In genomic region chr2:143841935-143842334, GRCh38 we compare ENCODE assay signal across 16 cellular contexts.
DNase-seq lines count a peak whose midpoint lies in the region; ATAC-seq, FAIRE-seq and TF ChIP-seq lines count a peak whose summit lies in the region.
"Had no signal": no experiment of that assay in that cellular context is flagged by ENCODE, and none has a peak within 500 bp of the region (broad histone marks: within the 10 kb centered on the region; RNA-seq: fewer than 3 reads in every experiment).

No MANE protein-coding gene starts in this region.

- no TSS peak for BruUV-seq in K562 (replicated peaks; lab: Mats Ljungman, UMichigan)

- H2AFZ ChIP-seq in Loucy (ENCODE audit: low read length), result no peak overlapping the region
- no peak overlapping the region for H2AFZ ChIP-seq in K562 (ENCODE audit: low read depth, low read length)
- no peak overlapping the region for H2AFZ ChIP-seq in keratinocyte (ENCODE audit: control insufficient read depth, low read length)

- H3K27ac ChIP-seq in K562 (ENCODE audit: extremely low read depth, low read depth, low read length) (no peak overlapping the region), keratinocyte (ENCODE audit: control insufficient read depth, insufficient read depth, low read length) (no peak overlapping the region), gastrocnemius medialis (no peak overlapping the region)

- H3K4me2 ChIP-seq in Loucy (ENCODE audit: low read depth, low read length, poor library complexity, severe bottlenecking) (no peak overlapping the region), K562 (ENCODE audit: insufficient read depth, low read length) (no peak overlapping the region), keratinocyte (ENCODE audit: control insufficient read depth, extremely low read depth, insufficient read depth, low read depth, low read length) (no peak overlapping the region)

- TF ChIP-seq CTCF in Loucy (conservative IDR thresholded peaks at IDR 0.05; ENCODE audit: low read length) (peak; percentile 57), K562 (IDR thresholded peaks at IDR 0.05 in 2 of 3, conservative IDR thresholded peaks at IDR 0.05 in 1 of 3; ENCODE audit: insufficient read depth in 2 of 3, low read depth in 1 of 3, low read length in 3 of 3) (peak in 2 of 3 experiments; percentile 4 to 32; a peak in 2 of 6 replicates), keratinocyte (optimal IDR thresholded peaks at IDR 0.05 in 1 of 3, IDR thresholded peaks at IDR 0.05 in 1 of 3, conservative IDR thresholded peaks at IDR 0.05 in 1 of 3; ENCODE audit: extremely low read depth in 1 of 3, insufficient read depth in 2 of 3, low read length in 3 of 3) (peak in 1 of 3 experiments; percentile 43), gastrocnemius medialis (IDR thresholded peaks at IDR 0.05 in 4 of 5, conservative IDR thresholded peaks at IDR 0.05 in 1 of 5) (no peak)

- in situ Hi-C loops in K562 (cut with MboI), result no loop called here
- in situ Hi-C loops in gastrocnemius medialis (cut with MboI; ENCODE audit: low sequenced_read_pairs in 4 of 4), result no loop called here

- H3K27me3 ChIP-seq in Loucy (ENCODE audit: insufficient read depth, low read length, poor library complexity, severe bottlenecking), result no peaks in the 10 kb centered on the region
- H3K27me3 ChIP-seq in K562 (ENCODE audit: control insufficient read depth in 2 of 2, insufficient read depth in 2 of 2, low read length in 2 of 2), result no peaks in the 10 kb centered on the region
- no peaks in the 10 kb centered on the region for H3K27me3 ChIP-seq in keratinocyte (ENCODE audit: control insufficient read depth, extremely low read depth, insufficient read depth, low read length)
- H3K27me3 ChIP-seq in gastrocnemius medialis, result peaks cover 0 to 4% (median 0%) of the 10 kb centered on the region in 3 donors

- H3K9ac ChIP-seq in Loucy (ENCODE audit: low read depth, low read length, poor library complexity, severe bottlenecking), result no peak overlapping the region
- H3K9ac ChIP-seq in K562 (ENCODE audit: insufficient read depth in 1 of 2, low read depth in 2 of 2, low read length in 2 of 2), result no peak overlapping the region
- H3K9ac ChIP-seq in keratinocyte (ENCODE audit: control insufficient read depth, extremely low read depth, insufficient read depth, low read length), result no peak overlapping the region

- peak; percentile 58; the same call in 1 of the 3 replicates for ATAC-seq in K562
- no peak for ATAC-seq in gastrocnemius medialis
- ATAC-seq: right cardiac atrium had no signal

- H3K9me1 ChIP-seq in K562 (ENCODE audit: control insufficient read depth, insufficient read depth, low read length) (no peaks in the 10 kb centered on the region), keratinocyte (ENCODE audit: control insufficient read depth, extremely low read depth, insufficient read depth, low read length) (no peaks in the 10 kb centered on the region)

- H3F3A ChIP-seq in Loucy (ENCODE audit: low read depth), result no peaks in the 10 kb centered on the region

- H3K9me2 ChIP-seq in Loucy (replicated peaks; ENCODE audit: low read depth, low read length), result no peaks in the 10 kb centered on the region

- peak in 1 of 2 experiments; percentile 50; a peak in 2 of 4 replicates for TF ChIP-seq RAD21 in K562 (CRISPR knock-in tag; conservative IDR thresholded peaks at IDR 0.05 in 1 of 2, IDR thresholded peaks at IDR 0.05 in 1 of 2)

- H3K36me3 ChIP-seq in Loucy (ENCODE audit: insufficient read depth, low read length) (no peaks in the 10 kb centered on the region), K562 (ENCODE audit: control insufficient read depth, insufficient read depth, low read length) (no peaks in the 10 kb centered on the region), keratinocyte (ENCODE audit: control insufficient read depth in 2 of 2, extremely low read depth in 1 of 2, insufficient read depth in 2 of 2, low read length in 2 of 2) (no peaks in the 10 kb centered on the region), gastrocnemius medialis (no peaks in the 10 kb centered on the region)

- POLR2A ChIA-PET in K562 (lab: Yijun Ruan, JAX), result no interaction called here

- TF ChIP-seq POLR2A in K562 (conservative IDR thresholded peaks at IDR 0.05) (no peak), gastrocnemius medialis (IDR thresholded peaks at IDR 0.05) (no peak)

- no peak for FAIRE-seq in K562 (lab: Jason Lieb, UNC)
- peak; percentile 20 for FAIRE-seq in keratinocyte (lab: Jason Lieb, UNC)

- CTCF ChIA-PET in K562 (lab: Yijun Ruan, JAX; ENCODE audit: low intra/inter-chr PET ratio), result no interaction called here

- no peaks in the 10 kb centered on the region for H4K20me1 ChIP-seq in Loucy (ENCODE audit: insufficient read depth, low read length, poor library complexity, severe bottlenecking)
- no peaks in the 10 kb centered on the region for H4K20me1 ChIP-seq in K562 (replicated peaks; ENCODE audit: control insufficient read depth, insufficient read depth, low read length)
- no peaks in the 10 kb centered on the region for H4K20me1 ChIP-seq in keratinocyte (ENCODE audit: control insufficient read depth, extremely low read depth, insufficient read depth, low read length)

- H3K4me1 ChIP-seq in Loucy (ENCODE audit: insufficient read depth, low read length, poor library complexity, severe bottlenecking), result no peaks in the 10 kb centered on the region
- H3K4me1 ChIP-seq in K562 (replicated peaks in 1 of 2; ENCODE audit: control insufficient read depth in 2 of 2, insufficient read depth in 2 of 2, low read length in 2 of 2), result no peaks in the 10 kb centered on the region
- H3K4me1 ChIP-seq in keratinocyte (ENCODE audit: control insufficient read depth, extremely low read depth, insufficient read depth, low read length), result no peaks in the 10 kb centered on the region
- no peaks in the 10 kb centered on the region for H3K4me1 ChIP-seq in gastrocnemius medialis

- H3K79me2 ChIP-seq in Loucy (ENCODE audit: insufficient read depth, low read length) (no peaks in the 10 kb centered on the region), K562 (ENCODE audit: control insufficient read depth, insufficient read depth, low read length) (no peaks in the 10 kb centered on the region), keratinocyte (ENCODE audit: control insufficient read depth, insufficient read depth, low read length) (no peaks in the 10 kb centered on the region)

- no peak for TF ChIP-seq EP300 in K562 (IDR thresholded peaks at IDR 0.05; ENCODE audit: low read length)

- H3K9me3 ChIP-seq in Loucy (ENCODE audit: insufficient read depth, low read depth, low read length) (no peaks in the 10 kb centered on the region), K562 (replicated peaks; ENCODE audit: control insufficient read depth, insufficient read depth, low read depth, low read length) (no peaks in the 10 kb centered on the region), keratinocyte (ENCODE audit: control insufficient read depth, low read depth, low read length) (no peaks in the 10 kb centered on the region), gastrocnemius medialis (no peaks in the 10 kb centered on the region)

- intact Hi-C loops in K562 (cut with micrococcal nuclease) (no loop called here), gastrocnemius medialis (cut with DNase I; ENCODE audit: low total_unique reads) (no loop called here)

- no peak overlapping the region for H3K4me3 ChIP-seq in Loucy (ENCODE audit: low read length, poor library complexity, severe bottlenecking)
- H3K4me3 ChIP-seq in K562, result no peak overlapping the region
- H3K4me3 ChIP-seq in keratinocyte (ENCODE audit: control insufficient read depth in 2 of 3, extremely low read depth in 1 of 3, insufficient read depth in 2 of 3, low read depth in 1 of 3, low read length in 3 of 3), result no peak overlapping the region
- H3K4me3 ChIP-seq in gastrocnemius medialis, result no peak overlapping the region

- WGBS in K562 (ENCODE audit: insufficient coverage, low coverage, missing lambda C conversion rate), result 29% methylated on average over 4 of the region's 4 CpGs

- DNase-seq in EL (peak; percentile 8), K562 (ENCODE audit: extremely low read depth in 1 of 4, low spot score in 3 of 4) (peak in 1 of 4 experiments; percentile 14), keratinocyte (ENCODE audit: low read depth, low spot score) (no peak), gastrocnemius medialis (no peak), NCI-H2029 (lab: John Stamatoyannopoulos, UW) (no peak), H4 (ENCODE audit: low spot score) (no peak)
- DNase-seq in activated effector memory CD4-positive, alpha-beta T cell treated with anti-CD3 and anti-CD28 coated beads, Interleukin-2, amount 50 U/mL, for 16 hours, result no peak
- DNase-seq: activated CD4-positive, CD25-positive, alpha-beta regulatory T cell; activated T-cell treated with anti-CD3 and anti-CD28 coated beads, Interleukin-2, amount 50 U/mL, for 1 hour; anterior cingulate cortex; Caco-2; immature natural killer cell; NCI-H2227 treated with DMSO at 0.1 percent for 48 hours; right cardiac atrium; Right ventricle myocardium superior had no signal

- dilution Hi-C loops in keratinocyte (cut with MboI; ENCODE audit: extremely low pct_ligation_motif_present, low sequenced_read_pairs), result no loop called here

TF ChIP-seq in K562, 482 proteins besides CTCF, POLR2A, EP300 and RAD21 (continues in another document):
- TF ChIP-seq ZNF311 (CRISPR knock-in tag; IDR thresholded peaks at IDR 0.05) (no peak), SIN3B (IDR thresholded peaks at IDR 0.05; ENCODE audit: low read depth) (no peak), SRSF9 (IDR thresholded peaks at IDR 0.05; ENCODE audit: borderline replicate concordance, low read depth, low read length) (no peak), SMARCB1 (IDR thresholded peaks at IDR 0.05; ENCODE audit: insufficient read length, low read depth) (no peak), NR1H2 (CRISPR knock-in tag; IDR thresholded peaks at IDR 0.05) (no peak), ELK1 (CRISPR knock-in tag; IDR thresholded peaks at IDR 0.05) (no peak), ID3 (CRISPR knock-in tag; IDR thresholded peaks at IDR 0.05) (no peak), ID3 (tag; IDR thresholded peaks at IDR 0.05) (no peak), HEY1 (CRISPR knock-in tag; IDR thresholded peaks at IDR 0.05; ENCODE audit: borderline replicate concordance) (no peak), RNF2 (IDR thresholded peaks at IDR 0.05) (no peak)

Comparison
In these comparisons a context has a peak if more than half of its experiments do, and no peak if none do; other contexts are left out.
1. CTCF ChIP-seq: peak in Loucy (single experiment) and K562 (2 of 3); none in gastrocnemius medialis (0 of 5).